15 cellular contexts compared by ENCODE assay signal in the genomic region with DNA sequence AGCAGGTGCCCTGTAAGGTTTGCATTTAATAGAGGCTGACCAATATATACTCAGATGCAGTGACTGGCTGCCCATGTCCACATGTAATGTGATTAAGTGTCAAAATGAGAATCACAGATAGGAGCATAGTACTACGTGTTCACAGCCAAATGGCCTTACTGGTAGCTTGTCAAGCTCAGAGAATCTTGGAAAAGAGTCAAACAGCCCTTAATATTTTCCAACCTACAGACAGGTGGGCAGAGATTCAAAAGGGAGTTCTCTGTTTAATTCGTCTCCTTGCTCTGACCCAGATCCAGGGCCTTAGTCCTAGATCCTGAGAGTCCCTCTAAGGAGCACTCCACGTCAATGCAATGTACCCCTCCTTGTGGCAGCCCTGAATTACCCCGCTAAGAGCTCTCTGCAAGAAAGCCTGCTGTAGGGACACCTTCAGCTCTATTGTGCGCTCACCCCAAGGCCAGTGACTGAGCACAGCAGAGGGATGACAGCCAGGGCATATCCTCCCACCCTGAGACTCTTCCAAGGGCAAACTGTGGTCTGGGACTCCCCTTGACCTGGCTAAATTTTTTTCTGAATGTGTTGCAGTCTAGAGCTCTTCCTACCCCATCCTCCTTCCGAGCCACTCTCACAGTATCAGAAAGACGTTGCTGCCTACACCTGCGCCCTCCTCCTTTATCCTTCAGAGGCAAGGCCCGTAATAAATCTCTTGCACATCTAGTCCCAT.
A peak's percentile ranks its signal among the peaks of the same experiment; 100 is the strongest.
DNase-seq lines count a peak whose midpoint lies in the region; ATAC-seq and TF ChIP-seq lines count a peak whose summit lies in the region.
"Had no signal": no experiment of that assay in that cellular context is flagged by ENCODE, and none has a peak within 500 bp of the region (broad histone marks: within the 10 kb centered on the region; RNA-seq: fewer than 3 reads in every experiment).

No MANE protein-coding gene starts in this region.

- H3K27ac ChIP-seq in right atrium auricular region: no peak overlapping the region
- no peak overlapping the region for H3K27ac ChIP-seq in endodermal cell (ENCODE audit: low read depth, low read length)
- H3K27ac ChIP-seq in CD4-positive, alpha-beta T cell (ENCODE audit: low read depth, low read length): no peak overlapping the region
- no peak overlapping the region for H3K27ac ChIP-seq in GM23248
- H3K27ac ChIP-seq: SJCRH30 had no signal

- H3K4me1 Mint-ChIP-seq in endodermal cell: peaks cover 47% of the 10 kb centered on the region
- H3K4me1 Mint-ChIP-seq in stimulated activated effector memory CD8-positive, alpha-beta T cell treated with anti-CD3 and anti-CD28 coated beads, Interleukin-12 subunit alpha, Interleukin-12 subunit beta, amount 100 ng/mL, for 72 hours: no peaks in the 10 kb centered on the region
- no peaks in the 10 kb centered on the region for H3K4me1 Mint-ChIP-seq in CD4-positive, alpha-beta T cell (ENCODE audit: low read depth)
- H3K4me1 Mint-ChIP-seq: IgD-negative memory B cell had no signal

- no peaks in the 10 kb centered on the region for H3F3A ChIP-seq in GM23248 (ENCODE audit: insufficient read depth)

- H3K36me3 Mint-ChIP-seq in endodermal cell (ENCODE audit: low read depth): no peaks in the 10 kb centered on the region
- no peaks in the 10 kb centered on the region for H3K36me3 Mint-ChIP-seq in stimulated activated effector memory CD8-positive, alpha-beta T cell treated with anti-CD3 and anti-CD28 coated beads, Interleukin-12 subunit alpha, Interleukin-12 subunit beta, amount 100 ng/mL, for 72 hours
- no peaks in the 10 kb centered on the region for H3K36me3 Mint-ChIP-seq in CD4-positive, alpha-beta T cell (ENCODE audit: low read depth)

- H3K9me3 ChIP-seq in right atrium auricular region: no peaks in the 10 kb centered on the region
- H3K9me3 ChIP-seq in endodermal cell (ENCODE audit: control insufficient read depth, low read length): no peaks in the 10 kb centered on the region
- no peaks in the 10 kb centered on the region for H3K9me3 ChIP-seq in CD4-positive, alpha-beta T cell (ENCODE audit: control insufficient read depth, low read length)
- no peaks in the 10 kb centered on the region for H3K9me3 ChIP-seq in GM23248 (ENCODE audit: low read depth)
- H3K9me3 ChIP-seq: SJCRH30 had no signal

- H3K4me3 Mint-ChIP-seq in endodermal cell: peak overlapping the region; percentile 13
- no peak overlapping the region for H3K4me3 Mint-ChIP-seq in stimulated activated effector memory CD8-positive, alpha-beta T cell treated with anti-CD3 and anti-CD28 coated beads, Interleukin-12 subunit alpha, Interleukin-12 subunit beta, amount 100 ng/mL, for 72 hours
- H3K4me3 Mint-ChIP-seq in CD4-positive, alpha-beta T cell: no peak overlapping the region
- H3K4me3 Mint-ChIP-seq: IgD-negative memory B cell had no signal

- ATAC-seq in left ventricle myocardium superior (peak; percentile 13), left lobe of liver (peak; percentile 45), GM19328 (IDR thresholded peaks at IDR 0.05; ENCODE audit: unreplicated experiment) (no peak)
- peak; percentile 37 for ATAC-seq in stimulated activated effector memory CD8-positive, alpha-beta T cell treated with anti-CD3 and anti-CD28 coated beads, Interleukin-12 subunit alpha, Interleukin-12 subunit beta, amount 100 ng/mL, for 72 hours
- no peak for ATAC-seq in CD4-positive, alpha-beta T cell (ENCODE audit: poor library complexity)

- no peaks in the 10 kb centered on the region for H3K79me2 ChIP-seq in GM23248 (ENCODE audit: insufficient read depth)

- no peaks in the 10 kb centered on the region for H4K20me1 ChIP-seq in GM23248 (ENCODE audit: insufficient read depth)

- 77 to 78% methylated on average over 7 to 9 of the region's 9 CpGs for WGBS in endodermal cell (ENCODE audit: insufficient coverage in 1 of 2, insufficient read length in 1 of 2), 2 experiments
- 72 to 80% methylated on average over 9 of the region's 9 CpGs for WGBS in GM23248 (ENCODE audit: low coverage in 1 of 2, low lambda C conversion rate in 2 of 2, missing lambda C conversion rate in 2 of 2), 2 experiments

- no peaks in the 10 kb centered on the region for H3K36me3 ChIP-seq in right atrium auricular region
- no peaks in the 10 kb centered on the region for H3K36me3 ChIP-seq in endodermal cell (ENCODE audit: control insufficient read depth, insufficient read depth, low read length)
- H3K36me3 ChIP-seq in GM23248 (ENCODE audit: low read depth): no peaks in the 10 kb centered on the region
- H3K36me3 ChIP-seq: SJCRH30 had no signal

- no peak overlapping the region for H3K9ac ChIP-seq in endodermal cell (ENCODE audit: extremely low read depth, low read length, poor library complexity, severe bottlenecking)
- no peak overlapping the region for H3K9ac ChIP-seq in GM23248

- H3K27ac Mint-ChIP-seq in endodermal cell: peak overlapping the region; percentile 16
- H3K27ac Mint-ChIP-seq in stimulated activated effector memory CD8-positive, alpha-beta T cell treated with anti-CD3 and anti-CD28 coated beads, Interleukin-12 subunit alpha, Interleukin-12 subunit beta, amount 100 ng/mL, for 72 hours: no peak overlapping the region
- H3K27ac Mint-ChIP-seq in CD4-positive, alpha-beta T cell: no peak overlapping the region
- H3K27ac Mint-ChIP-seq: IgD-negative memory B cell had no signal

- no peaks in the 10 kb centered on the region for H3K9me2 ChIP-seq in GM23248 (ENCODE audit: insufficient read depth)

- intact Hi-C loops in left ventricle myocardium superior (cut with micrococcal nuclease): no loop called here
- intact Hi-C loops in CD4-positive, alpha-beta T cell (cut with DNase I, micrococcal nuclease): no loop called here

- H3K9me3 Mint-ChIP-seq in endodermal cell: no peaks in the 10 kb centered on the region
- H3K9me3 Mint-ChIP-seq in stimulated activated effector memory CD8-positive, alpha-beta T cell treated with anti-CD3 and anti-CD28 coated beads, Interleukin-12 subunit alpha, Interleukin-12 subunit beta, amount 100 ng/mL, for 72 hours: peaks cover 4% of the 10 kb centered on the region
- no peaks in the 10 kb centered on the region for H3K9me3 Mint-ChIP-seq in CD4-positive, alpha-beta T cell
- H3K9me3 Mint-ChIP-seq: IgD-negative memory B cell had no signal

- POLR2A ChIA-PET in CD4-positive, alpha-beta T cell (lab: Charles Lee): no interaction called here

- no peak for DNase-seq in left ventricle myocardium superior
- DNase-seq in right atrium auricular region (ENCODE audit: low spot score): no peak
- peak; percentile 67 for DNase-seq in endodermal cell
- DNase-seq in left lobe of liver (ENCODE audit: low spot score): no peak
- no peak for DNase-seq in stimulated activated effector memory CD8-positive, alpha-beta T cell treated with anti-CD3 and anti-CD28 coated beads, Interleukin-12 subunit alpha, Interleukin-12 subunit beta, amount 100 ng/mL, for 72 hours (ENCODE audit: low spot score in 2 of 2)
- no peak for DNase-seq in CD4-positive, alpha-beta T cell
- no peak for DNase-seq in GM23248
- DNase-seq: AML-193, HCEC 1CT, NCI-H1417, NCI-H1930, NCI-H510A, SJCRH30 had no signal

- no peak overlapping the region for H3K4me2 ChIP-seq in GM23248 (ENCODE audit: unreplicated experiment)

- H3K4me1 ChIP-seq in right atrium auricular region: no peaks in the 10 kb centered on the region
- H3K4me1 ChIP-seq in endodermal cell (ENCODE audit: control insufficient read depth, insufficient read depth, low read length): peaks cover 9% of the 10 kb centered on the region
- H3K4me1 ChIP-seq in GM23248 (ENCODE audit: insufficient read depth): no peaks in the 10 kb centered on the region
- H3K4me1 ChIP-seq: SJCRH30 had no signal

- H2AFZ ChIP-seq in GM23248: no peak overlapping the region

- H3K4me3 ChIP-seq in right atrium auricular region (no peak overlapping the region), endodermal cell (ENCODE audit: low read length) (no peak overlapping the region), GM23248 (no peak overlapping the region)
- H3K4me3 ChIP-seq: SJCRH30 had no signal

- TF ChIP-seq CTCF in right atrium auricular region (IDR thresholded peaks at IDR 0.05) (no peak), endodermal cell (conservative IDR thresholded peaks at IDR 0.05) (peak; percentile 43)
- TF ChIP-seq CTCF in CD4-positive, alpha-beta T cell (IDR thresholded peaks at IDR 0.05): no peak

- no peaks in the 10 kb centered on the region for H3K27me3 ChIP-seq in right atrium auricular region
- no peaks in the 10 kb centered on the region for H3K27me3 ChIP-seq in endodermal cell (ENCODE audit: control insufficient read depth, insufficient read depth, low read length, poor library complexity, severe bottlenecking)
- peaks cover 2% of the 10 kb centered on the region for H3K27me3 ChIP-seq in CD4-positive, alpha-beta T cell (ENCODE audit: control insufficient read depth, insufficient read depth, low read length)
- H3K27me3 ChIP-seq in GM23248 (replicated peaks; ENCODE audit: insufficient read depth): no peaks in the 10 kb centered on the region

- H3K27me3 Mint-ChIP-seq in endodermal cell (ENCODE audit: insufficient read depth): no peaks in the 10 kb centered on the region
- peaks cover 15% of the 10 kb centered on the region for H3K27me3 Mint-ChIP-seq in CD4-positive, alpha-beta T cell

- in situ Hi-C loops in GM23248 (cut with MboI): no loop called here

- CTCF ChIA-PET in CD4-positive, alpha-beta T cell (lab: Charles Lee): no interaction called here

Comparison
In these comparisons a context has a peak if more than half of its experiments do, and no peak if none do; other contexts are left out.
1. ATAC-seq: peak in left ventricle myocardium superior (single experiment), left lobe of liver (single experiment) and stimulated activated effector memory CD8-positive, alpha-beta T cell treated with anti-CD3 and anti-CD28 coated beads, Interleukin-12 subunit alpha, Interleukin-12 subunit beta, amount 100 ng/mL, for 72 hours (single experiment); none in GM19328 (single experiment) and CD4-positive, alpha-beta T cell (single experiment).